ENCODE assay signal across 1 cellular context in the genomic region with DNA sequence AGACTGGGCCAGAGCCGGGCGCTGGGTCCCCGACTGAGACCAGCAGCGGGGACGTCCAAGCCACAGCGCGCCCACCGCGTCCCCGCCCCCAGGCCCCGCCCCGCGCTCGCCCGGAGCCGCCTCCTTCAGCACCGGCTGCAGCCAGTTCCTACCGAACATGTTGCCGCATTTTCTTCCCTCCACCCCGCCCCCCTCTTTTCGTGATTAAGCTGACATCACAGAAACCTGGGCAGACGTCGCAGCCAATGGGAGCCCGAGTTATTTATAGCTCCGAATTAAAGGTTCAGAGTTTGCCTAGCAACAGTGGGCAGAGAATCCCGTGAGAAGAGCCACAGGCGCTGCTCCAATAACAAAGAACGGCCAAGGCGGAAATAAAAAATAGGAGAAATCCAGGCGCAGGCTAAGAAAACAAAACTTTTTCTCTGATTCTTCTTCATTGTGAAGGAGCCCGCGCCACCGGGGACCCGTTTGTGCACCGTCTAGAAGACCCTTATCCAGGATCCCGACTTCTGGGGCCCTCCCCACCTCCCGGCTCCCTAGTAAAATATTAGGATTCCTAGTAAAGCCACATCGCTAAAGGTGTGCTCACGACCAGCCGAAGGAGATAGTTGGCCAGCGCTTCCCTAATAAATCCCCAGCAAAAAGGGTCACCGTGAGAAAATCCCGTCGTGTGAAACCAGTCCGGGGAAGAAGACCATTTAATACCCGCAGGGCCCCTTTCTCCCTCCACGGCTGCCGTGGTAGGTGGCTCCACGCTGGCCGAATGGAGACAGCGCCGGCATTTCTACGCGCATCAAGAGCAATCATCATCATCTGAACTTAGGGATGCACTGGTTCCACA.
TF ChIP-seq lines count a peak whose summit lies in the region.

No MANE protein-coding gene starts in this region.

TF ChIP-seq in HepG2, 621 proteins besides CTCF, POLR2A, EP300 and RAD21 (continued from another document and continues in another):
- TF ChIP-seq, protein P1, sequence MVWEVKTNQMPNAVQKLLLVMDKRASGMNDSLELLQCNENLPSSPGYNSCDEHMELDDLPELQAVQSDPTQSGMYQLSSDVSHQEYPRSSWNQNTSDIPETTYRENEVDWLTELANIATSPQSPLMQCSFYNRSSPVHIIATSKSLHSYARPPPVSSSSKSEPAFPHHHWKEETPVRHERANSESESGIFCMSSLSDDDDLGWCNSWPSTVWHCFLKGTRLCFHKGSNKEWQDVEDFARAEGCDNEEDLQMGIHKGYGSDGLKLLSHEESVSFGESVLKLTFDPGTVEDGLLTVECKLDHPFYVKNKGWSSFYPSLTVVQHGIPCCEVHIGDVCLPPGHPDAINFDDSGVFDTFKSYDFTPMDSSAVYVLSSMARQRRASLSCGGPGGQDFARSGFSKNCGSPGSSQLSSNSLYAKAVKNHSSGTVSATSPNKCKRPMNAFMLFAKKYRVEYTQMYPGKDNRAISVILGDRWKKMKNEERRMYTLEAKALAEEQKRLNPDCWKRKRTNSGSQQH (CRISPR knock-in tag; IDR thresholded peaks at IDR 0.05; ENCODE audit: low read depth) = no peak; the same call in 1 of the 2 replicates
- TF ChIP-seq, protein P2, sequence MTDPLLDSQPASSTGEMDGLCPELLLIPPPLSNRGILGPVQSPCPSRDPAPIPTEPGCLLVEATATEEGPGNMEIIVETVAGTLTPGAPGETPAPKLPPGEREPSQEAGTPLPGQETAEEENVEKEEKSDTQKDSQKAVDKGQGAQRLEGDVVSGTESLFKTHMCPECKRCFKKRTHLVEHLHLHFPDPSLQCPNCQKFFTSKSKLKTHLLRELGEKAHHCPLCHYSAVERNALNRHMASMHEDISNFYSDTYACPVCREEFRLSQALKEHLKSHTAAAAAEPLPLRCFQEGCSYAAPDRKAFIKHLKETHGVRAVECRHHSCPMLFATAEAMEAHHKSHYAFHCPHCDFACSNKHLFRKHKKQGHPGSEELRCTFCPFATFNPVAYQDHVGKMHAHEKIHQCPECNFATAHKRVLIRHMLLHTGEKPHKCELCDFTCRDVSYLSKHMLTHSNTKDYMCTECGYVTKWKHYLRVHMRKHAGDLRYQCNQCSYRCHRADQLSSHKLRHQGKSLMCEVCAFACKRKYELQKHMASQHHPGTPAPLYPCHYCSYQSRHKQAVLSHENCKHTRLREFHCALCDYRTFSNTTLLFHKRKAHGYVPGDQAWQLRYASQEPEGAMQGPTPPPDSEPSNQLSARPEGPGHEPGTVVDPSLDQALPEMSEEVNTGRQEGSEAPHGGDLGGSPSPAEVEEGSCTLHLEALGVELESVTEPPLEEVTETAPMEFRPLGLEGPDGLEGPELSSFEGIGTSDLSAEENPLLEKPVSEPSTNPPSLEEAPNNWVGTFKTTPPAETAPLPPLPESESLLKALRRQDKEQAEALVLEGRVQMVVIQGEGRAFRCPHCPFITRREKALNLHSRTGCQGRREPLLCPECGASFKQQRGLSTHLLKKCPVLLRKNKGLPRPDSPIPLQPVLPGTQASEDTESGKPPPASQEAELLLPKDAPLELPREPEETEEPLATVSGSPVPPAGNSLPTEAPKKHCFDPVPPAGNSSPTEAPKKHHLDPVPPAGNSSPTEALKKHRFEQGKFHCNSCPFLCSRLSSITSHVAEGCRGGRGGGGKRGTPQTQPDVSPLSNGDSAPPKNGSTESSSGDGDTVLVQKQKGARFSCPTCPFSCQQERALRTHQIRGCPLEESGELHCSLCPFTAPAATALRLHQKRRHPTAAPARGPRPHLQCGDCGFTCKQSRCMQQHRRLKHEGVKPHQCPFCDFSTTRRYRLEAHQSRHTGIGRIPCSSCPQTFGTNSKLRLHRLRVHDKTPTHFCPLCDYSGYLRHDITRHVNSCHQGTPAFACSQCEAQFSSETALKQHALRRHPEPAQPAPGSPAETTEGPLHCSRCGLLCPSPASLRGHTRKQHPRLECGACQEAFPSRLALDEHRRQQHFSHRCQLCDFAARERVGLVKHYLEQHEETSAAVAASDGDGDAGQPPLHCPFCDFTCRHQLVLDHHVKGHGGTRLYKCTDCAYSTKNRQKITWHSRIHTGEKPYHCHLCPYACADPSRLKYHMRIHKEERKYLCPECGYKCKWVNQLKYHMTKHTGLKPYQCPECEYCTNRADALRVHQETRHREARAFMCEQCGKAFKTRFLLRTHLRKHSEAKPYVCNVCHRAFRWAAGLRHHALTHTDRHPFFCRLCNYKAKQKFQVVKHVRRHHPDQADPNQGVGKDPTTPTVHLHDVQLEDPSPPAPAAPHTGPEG (CRISPR knock-in tag; IDR thresholded peaks at IDR 0.05) = no peak
- TF ChIP-seq NFKB2 (CRISPR knock-in tag; IDR thresholded peaks at IDR 0.05; ENCODE audit: borderline replicate concordance) = no peak
- TF ChIP-seq SIX4 (CRISPR knock-in tag; IDR thresholded peaks at IDR 0.05) = no peak
- TF ChIP-seq CEBPG (CRISPR knock-in tag; IDR thresholded peaks at IDR 0.05) = no peak
- no peak for TF ChIP-seq ZNF780A (CRISPR knock-in tag; IDR thresholded peaks at IDR 0.05)
- no peak for TF ChIP-seq ZBTB3 (CRISPR knock-in tag; IDR thresholded peaks at IDR 0.05; ENCODE audit: borderline replicate concordance, low read depth)
- TF ChIP-seq ZNF501 (CRISPR knock-in tag; IDR thresholded peaks at IDR 0.05) = 0 out of 2 replicates have a peak, but pooled peaks have one; percentile 35
- TF ChIP-seq SP1 (IDR thresholded peaks at IDR 0.05) = no peak
- peak; percentile 33; the same call in 1 of the 2 replicates for TF ChIP-seq SP1 (CRISPR knock-in tag; IDR thresholded peaks at IDR 0.05)
- TF ChIP-seq ZNF337 (CRISPR knock-in tag; IDR thresholded peaks at IDR 0.05; ENCODE audit: borderline replicate concordance, low read depth) = no peak
- TF ChIP-seq PITX1 (CRISPR knock-in tag; IDR thresholded peaks at IDR 0.05) = no peak
- no peak for TF ChIP-seq KLF16 (CRISPR knock-in tag; IDR thresholded peaks at IDR 0.05)
- no peak for TF ChIP-seq ATF7-NPFF (CRISPR knock-in tag; IDR thresholded peaks at IDR 0.05; ENCODE audit: low read depth)
- no peak for TF ChIP-seq HNRNPK (IDR thresholded peaks at IDR 0.05; ENCODE audit: low read depth, low read length, poor library complexity, severe bottlenecking)
- no peak for TF ChIP-seq FOXP1 (IDR thresholded peaks at IDR 0.05)
- no peak for TF ChIP-seq FOXP1 (CRISPR knock-in tag; IDR thresholded peaks at IDR 0.05)
- TF ChIP-seq, protein P3, sequence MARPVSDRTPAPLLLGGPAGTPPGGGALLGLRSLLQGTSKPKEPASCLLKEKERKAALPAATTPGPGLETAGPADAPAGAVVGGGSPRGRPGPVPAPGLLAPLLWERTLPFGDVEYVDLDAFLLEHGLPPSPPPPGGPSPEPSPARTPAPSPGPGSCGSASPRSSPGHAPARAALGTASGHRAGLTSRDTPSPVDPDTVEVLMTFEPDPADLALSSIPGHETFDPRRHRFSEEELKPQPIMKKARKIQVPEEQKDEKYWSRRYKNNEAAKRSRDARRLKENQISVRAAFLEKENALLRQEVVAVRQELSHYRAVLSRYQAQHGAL (CRISPR knock-in tag; IDR thresholded peaks at IDR 0.05; ENCODE audit: not compliant biosample characterization) = no peak
- TF ChIP-seq ZNF431 (CRISPR knock-in tag; IDR thresholded peaks at IDR 0.05; ENCODE audit: borderline replicate concordance, low read depth) = no peak
- TF ChIP-seq HNF4A (CRISPR knock-in tag; IDR thresholded peaks at IDR 0.05) = no peak
- TF ChIP-seq, protein P4, sequence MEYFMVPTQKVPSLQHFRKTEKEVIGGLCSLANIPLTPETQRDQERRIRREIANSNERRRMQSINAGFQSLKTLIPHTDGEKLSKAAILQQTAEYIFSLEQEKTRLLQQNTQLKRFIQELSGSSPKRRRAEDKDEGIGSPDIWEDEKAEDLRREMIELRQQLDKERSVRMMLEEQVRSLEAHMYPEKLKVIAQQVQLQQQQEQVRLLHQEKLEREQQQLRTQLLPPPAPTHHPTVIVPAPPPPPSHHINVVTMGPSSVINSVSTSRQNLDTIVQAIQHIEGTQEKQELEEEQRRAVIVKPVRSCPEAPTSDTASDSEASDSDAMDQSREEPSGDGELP (IDR thresholded peaks at IDR 0.05; ENCODE audit: borderline replicate concordance, low read depth) = no peak
- no peak for TF ChIP-seq ARNT2 (CRISPR knock-in tag; IDR thresholded peaks at IDR 0.05; ENCODE audit: low read depth)
- TF ChIP-seq ZNF660 (CRISPR knock-in tag; IDR thresholded peaks at IDR 0.05; ENCODE audit: borderline replicate concordance, low read depth) = no peak
- 0 out of 2 replicates have a peak, but pooled peaks have one; percentile 50 for TF ChIP-seq ZNF547 (CRISPR knock-in tag; IDR thresholded peaks at IDR 0.05)
- TF ChIP-seq, protein P5, sequence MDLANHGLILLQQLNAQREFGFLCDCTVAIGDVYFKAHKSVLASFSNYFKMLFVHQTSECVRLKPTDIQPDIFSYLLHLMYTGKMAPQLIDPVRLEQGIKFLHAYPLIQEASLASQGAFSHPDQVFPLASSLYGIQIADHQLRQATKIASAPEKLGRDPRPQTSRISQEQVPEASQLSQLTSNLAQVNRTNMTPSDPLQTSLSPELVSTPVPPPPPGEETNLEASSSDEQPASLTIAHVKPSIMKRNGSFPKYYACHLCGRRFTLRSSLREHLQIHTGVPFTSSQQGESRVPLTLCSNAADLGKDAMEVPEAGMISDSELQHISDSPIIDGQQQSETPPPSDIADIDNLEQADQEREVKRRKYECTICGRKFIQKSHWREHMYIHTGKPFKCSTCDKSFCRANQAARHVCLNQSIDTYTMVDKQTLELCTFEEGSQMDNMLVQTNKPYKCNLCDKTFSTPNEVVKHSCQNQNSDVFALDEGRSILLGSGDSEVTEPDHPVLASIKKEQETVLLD (CRISPR knock-in tag; IDR thresholded peaks at IDR 0.05; ENCODE audit: low read depth) = no peak
- no peak for TF ChIP-seq ZNF260 (CRISPR knock-in tag; IDR thresholded peaks at IDR 0.05; ENCODE audit: borderline replicate concordance, low read depth)
- TF ChIP-seq SOX13 (IDR thresholded peaks at IDR 0.05) = no peak
- TF ChIP-seq SOX13 (CRISPR knock-in tag; conservative IDR thresholded peaks at IDR 0.05 in 1 of 2, IDR thresholded peaks at IDR 0.05 in 1 of 2) = no peak
- TF ChIP-seq NPAS2 (CRISPR knock-in tag; IDR thresholded peaks at IDR 0.05; ENCODE audit: borderline replicate concordance) = no peak
- TF ChIP-seq MZF1 (CRISPR knock-in tag; IDR thresholded peaks at IDR 0.05; ENCODE audit: borderline replicate concordance) = no peak
- TF ChIP-seq NAIF1 (CRISPR knock-in tag; IDR thresholded peaks at IDR 0.05; ENCODE audit: borderline replicate concordance) = no peak
- TF ChIP-seq, protein P6, sequence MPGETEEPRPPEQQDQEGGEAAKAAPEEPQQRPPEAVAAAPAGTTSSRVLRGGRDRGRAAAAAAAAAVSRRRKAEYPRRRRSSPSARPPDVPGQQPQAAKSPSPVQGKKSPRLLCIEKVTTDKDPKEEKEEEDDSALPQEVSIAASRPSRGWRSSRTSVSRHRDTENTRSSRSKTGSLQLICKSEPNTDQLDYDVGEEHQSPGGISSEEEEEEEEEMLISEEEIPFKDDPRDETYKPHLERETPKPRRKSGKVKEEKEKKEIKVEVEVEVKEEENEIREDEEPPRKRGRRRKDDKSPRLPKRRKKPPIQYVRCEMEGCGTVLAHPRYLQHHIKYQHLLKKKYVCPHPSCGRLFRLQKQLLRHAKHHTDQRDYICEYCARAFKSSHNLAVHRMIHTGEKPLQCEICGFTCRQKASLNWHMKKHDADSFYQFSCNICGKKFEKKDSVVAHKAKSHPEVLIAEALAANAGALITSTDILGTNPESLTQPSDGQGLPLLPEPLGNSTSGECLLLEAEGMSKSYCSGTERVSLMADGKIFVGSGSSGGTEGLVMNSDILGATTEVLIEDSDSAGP (CRISPR knock-in tag; IDR thresholded peaks at IDR 0.05; ENCODE audit: borderline replicate concordance) = no peak
- no peak for TF ChIP-seq ZNF282 (IDR thresholded peaks at IDR 0.05; ENCODE audit: partially characterized antibody)
- no peak for TF ChIP-seq EED (CRISPR knock-in tag; IDR thresholded peaks at IDR 0.05)
- no peak for TF ChIP-seq IKZF1 (IDR thresholded peaks at IDR 0.05)
- TF ChIP-seq, protein P7, sequence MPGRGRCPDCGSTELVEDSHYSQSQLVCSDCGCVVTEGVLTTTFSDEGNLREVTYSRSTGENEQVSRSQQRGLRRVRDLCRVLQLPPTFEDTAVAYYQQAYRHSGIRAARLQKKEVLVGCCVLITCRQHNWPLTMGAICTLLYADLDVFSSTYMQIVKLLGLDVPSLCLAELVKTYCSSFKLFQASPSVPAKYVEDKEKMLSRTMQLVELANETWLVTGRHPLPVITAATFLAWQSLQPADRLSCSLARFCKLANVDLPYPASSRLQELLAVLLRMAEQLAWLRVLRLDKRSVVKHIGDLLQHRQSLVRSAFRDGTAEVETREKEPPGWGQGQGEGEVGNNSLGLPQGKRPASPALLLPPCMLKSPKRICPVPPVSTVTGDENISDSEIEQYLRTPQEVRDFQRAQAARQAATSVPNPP (CRISPR knock-in tag; IDR thresholded peaks at IDR 0.05) = no peak
- TF ChIP-seq ZNF24 (IDR thresholded peaks at IDR 0.05) = no peak
- no peak for TF ChIP-seq SOX5 (CRISPR knock-in tag; IDR thresholded peaks at IDR 0.05; ENCODE audit: borderline replicate concordance)
- TF ChIP-seq MTA3 (CRISPR knock-in tag; IDR thresholded peaks at IDR 0.05) = no peak
- TF ChIP-seq, protein P8, sequence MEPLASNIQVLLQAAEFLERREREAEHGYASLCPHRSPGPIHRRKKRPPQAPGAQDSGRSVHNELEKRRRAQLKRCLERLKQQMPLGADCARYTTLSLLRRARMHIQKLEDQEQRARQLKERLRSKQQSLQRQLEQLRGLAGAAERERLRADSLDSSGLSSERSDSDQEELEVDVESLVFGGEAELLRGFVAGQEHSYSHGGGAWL (CRISPR knock-in tag; IDR thresholded peaks at IDR 0.05) = no peak
- TF ChIP-seq ZFP36L2 (CRISPR knock-in tag; IDR thresholded peaks at IDR 0.05) = no peak
- TF ChIP-seq, protein P9, sequence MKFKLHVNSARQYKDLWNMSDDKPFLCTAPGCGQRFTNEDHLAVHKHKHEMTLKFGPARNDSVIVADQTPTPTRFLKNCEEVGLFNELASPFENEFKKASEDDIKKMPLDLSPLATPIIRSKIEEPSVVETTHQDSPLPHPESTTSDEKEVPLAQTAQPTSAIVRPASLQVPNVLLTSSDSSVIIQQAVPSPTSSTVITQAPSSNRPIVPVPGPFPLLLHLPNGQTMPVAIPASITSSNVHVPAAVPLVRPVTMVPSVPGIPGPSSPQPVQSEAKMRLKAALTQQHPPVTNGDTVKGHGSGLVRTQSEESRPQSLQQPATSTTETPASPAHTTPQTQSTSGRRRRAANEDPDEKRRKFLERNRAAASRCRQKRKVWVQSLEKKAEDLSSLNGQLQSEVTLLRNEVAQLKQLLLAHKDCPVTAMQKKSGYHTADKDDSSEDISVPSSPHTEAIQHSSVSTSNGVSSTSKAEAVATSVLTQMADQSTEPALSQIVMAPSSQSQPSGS (CRISPR knock-in tag; IDR thresholded peaks at IDR 0.05) = peak; percentile 61; the same call in 1 of the 2 replicates
- TF ChIP-seq ZNF768 (CRISPR knock-in tag; IDR thresholded peaks at IDR 0.05) = peak; percentile 47; the same call in 1 of the 2 replicates
- peak; percentile 97 for TF ChIP-seq RFXANK (CRISPR knock-in tag; IDR thresholded peaks at IDR 0.05)
- TF ChIP-seq, protein P10, sequence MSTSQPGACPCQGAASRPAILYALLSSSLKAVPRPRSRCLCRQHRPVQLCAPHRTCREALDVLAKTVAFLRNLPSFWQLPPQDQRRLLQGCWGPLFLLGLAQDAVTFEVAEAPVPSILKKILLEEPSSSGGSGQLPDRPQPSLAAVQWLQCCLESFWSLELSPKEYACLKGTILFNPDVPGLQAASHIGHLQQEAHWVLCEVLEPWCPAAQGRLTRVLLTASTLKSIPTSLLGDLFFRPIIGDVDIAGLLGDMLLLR (CRISPR knock-in tag; IDR thresholded peaks at IDR 0.05) = no peak
- no peak for TF ChIP-seq ATAD3A (CRISPR knock-in tag; IDR thresholded peaks at IDR 0.05)
- no peak for TF ChIP-seq ZNF441 (CRISPR knock-in tag; IDR thresholded peaks at IDR 0.05; ENCODE audit: borderline replicate concordance)
- TF ChIP-seq GTF2F1 (IDR thresholded peaks at IDR 0.05; ENCODE audit: low read length) = no peak
- no peak for TF ChIP-seq SMARCE1 (IDR thresholded peaks at IDR 0.05; ENCODE audit: borderline replicate concordance)
